28 cellular contexts compared by ENCODE assay signal in genomic region chr19:29735821-29736220, GRCh38.
"Had no signal": no experiment of that assay in that cellular context is flagged by ENCODE, and none has a peak within 500 bp of the region (broad histone marks: within the 10 kb centered on the region; RNA-seq: fewer than 3 reads in every experiment).

No MANE protein-coding gene starts in this region.

- H3K27ac ChIP-seq: adrenal gland, body of pancreas, colonic mucosa, epithelial cell of prostate, esophagus squamous epithelium, WERI-Rb-1 had no signal

- H3K9me3 ChIP-seq: adrenal gland, body of pancreas, colonic mucosa, esophagus squamous epithelium had no signal

- FAIRE-seq: endometrium, endothelial cell of umbilical vein had no signal

- H3K27me3 ChIP-seq: adrenal gland, body of pancreas, colonic mucosa had no signal

- H3K4me1 ChIP-seq: adrenal gland, body of pancreas, colonic mucosa, esophagus squamous epithelium had no signal

- H3K4me3 ChIP-seq: adrenal gland, body of pancreas, colonic mucosa, esophagus squamous epithelium had no signal

- ATAC-seq: activated CD4-positive, alpha-beta T cell treated with anti-CD3 and anti-CD28 coated beads for 36 hours; activated CD4-positive, CD25-positive, alpha-beta regulatory T cell treated with anti-CD3 and anti-CD28 coated beads, Interleukin-2, amount 50 U/mL, for 24 hours; activated CD8-positive, alpha-beta memory T cell treated with anti-CD3 and anti-CD28 coated beads, Interleukin-2, amount 10 ng/mL, durations not matched to agents 7 days and 5 days; activated CD8-positive, alpha-beta T cell treated with anti-CD3 and anti-CD28 coated beads, Interleukin-2, amount 10 ng/mL, durations not matched to agents 7 days and 5 days; activated naive CD8-positive, alpha-beta T cell treated with anti-CD3 and anti-CD28 coated beads, Interleukin-2, amount 50 U/mL, for 24 hours; body of pancreas; T-helper 17 cell had no signal

- H3K36me3 ChIP-seq: adrenal gland, colonic mucosa, esophagus squamous epithelium, WERI-Rb-1 had no signal

- DNase-seq: activated B cell treated with CpG ODN at 0.5 μM for 24 hours; activated CD4-positive, alpha-beta memory T cell treated with anti-CD3 and anti-CD28 coated beads for 36 hours; activated CD4-positive, alpha-beta T cell treated with anti-CD3 and anti-CD28 coated beads for 36 hours; activated CD4-positive, alpha-beta T cell treated with anti-CD3 and anti-CD28 coated beads, Interleukin-2, amount 10 ng/mL, durations not matched to agents 24 days and 14 days; activated CD8-positive, alpha-beta memory T cell treated with anti-CD3 and anti-CD28 coated beads, Interleukin-2, amount 10 ng/mL, durations not matched to agents 7 days and 5 days; activated CD8-positive, alpha-beta memory T cell treated with anti-CD3 and anti-CD28 coated beads, Interleukin-2, amount 50 U/mL, for 4 hours; activated CD8-positive, alpha-beta T cell treated with anti-CD3 and anti-CD28 coated beads, Interleukin-2, amount 10 ng/mL, durations not matched to agents 7 days and 5 days; activated naive CD4-positive, alpha-beta T cell treated with anti-CD3 and anti-CD28 coated beads for 36 hours; activated naive CD8-positive, alpha-beta T cell treated with anti-CD3 and anti-CD28 coated beads for 36 hours; activated naive CD8-positive, alpha-beta T cell treated with anti-CD3 and anti-CD28 coated beads, Interleukin-2, amount 50 U/mL, for 24 hours; activated T-cell treated with anti-CD3 and anti-CD28 coated beads, Interleukin-2, amount 50 U/mL, for 1 hour; activated T-cell treated with anti-CD3 and anti-CD28 coated beads, Interleukin-2, amount 50 U/mL, for 48 hours; adrenal gland; amygdala; body of pancreas; caudate nucleus; colonic mucosa; effector CD8-positive, alpha-beta T cell; esophagus squamous epithelium; foreskin melanocyte; T-helper 1 cell; T-helper 17 cell; T1000; WERI-Rb-1 had no signal
